Comparison of ENCODE assay signal across 8 cellular contexts in genomic region chr3:53350652-53351051, GRCh38.
DNase-seq lines count a peak whose midpoint lies in the region; ATAC-seq and TF ChIP-seq lines count a peak whose summit lies in the region.

No MANE protein-coding gene starts in this region.

- peak; percentile 91 for DNase-seq in CMK (ENCODE audit: low read depth)
- peak; percentile 61 to 84 for DNase-seq in HL-60 (ENCODE audit: low read depth in 1 of 2, low spot score in 1 of 2)
- peak; percentile 91 for DNase-seq in SKM-1 treated with dmso at 0.1 percent for 144 hours (lab: John Stamatoyannopoulos, UW; ENCODE audit: unreplicated experiment)
- peak; percentile 75 for DNase-seq in islet precursor cell
- no peak for DNase-seq in NCI-H1694 (lab: John Stamatoyannopoulos, UW)
- DNase-seq in NCI-H774 (lab: John Stamatoyannopoulos, UW), result no peak

- ATAC-seq in GM18861 (IDR thresholded peaks at IDR 0.05; ENCODE audit: unreplicated experiment) (no peak), GM21526 (IDR thresholded peaks at IDR 0.05; ENCODE audit: low FRiP score, unreplicated experiment) (no peak)

- no peak overlapping the region for H3K27ac ChIP-seq in HL-60 (replicated peaks)

- no peak overlapping the region for H3K4me3 ChIP-seq in HL-60 (replicated peaks; ENCODE audit: insufficient read depth, low read length)

- H3K27me3 ChIP-seq in HL-60 (ENCODE audit: insufficient read depth, poor library complexity, severe bottlenecking), result no peaks in the 10 kb centered on the region

- peak; percentile 10 for TF ChIP-seq CTCF in HL-60 (IDR thresholded peaks at IDR 0.05; ENCODE audit: insufficient read depth, low read length)

Comparison
In these comparisons a context has a peak if more than half of its experiments do, and no peak if none do; other contexts are left out.
1. DNase-seq: peak in CMK (single experiment), HL-60 (2 of 2), SKM-1 treated with dmso at 0.1 percent for 144 hours (single experiment) and islet precursor cell (single experiment); none in NCI-H1694 (single experiment) and NCI-H774 (single experiment).